ENCODE assay signal across 8 cellular contexts in genomic region chrX:140765043-140765784, GRCh38. TPM values are rescaled to one million over a fixed set of nuclear protein-coding genes. Genes with fewer than 3 reads are reported as not detected.
A peak's percentile ranks its signal among the peaks of the same experiment; 100 is the strongest.
DNase-seq lines count a peak whose midpoint lies in the region; ATAC-seq and TF ChIP-seq lines count a peak whose summit lies in the region.

No MANE protein-coding gene starts in this region.

- TF ChIP-seq CTCF in OCI-LY3 (IDR thresholded peaks at IDR 0.05; ENCODE audit: low read depth, low read length) (no peak), heart left ventricle (IDR thresholded peaks at IDR 0.05) (no peak), retinal pigment epithelial cell (conservative IDR thresholded peaks at IDR 0.05; ENCODE audit: low read depth, low read length) (no peak)

- intact Hi-C loops in heart left ventricle (cut with DNase I): loop anchor here in 1 of 10 donors (10.0 kb wide), 1 partner anchor 510 kb away; no protein-coding TSS in a partner anchor

- 4 to 43% (median 24%) methylated on average over 19 of the region's 19 CpGs for WGBS in heart left ventricle, 4 donors

- TF ChIP-seq POLR2A in heart left ventricle (IDR thresholded peaks at IDR 0.05): no peak

- no peaks in the 10 kb centered on the region for H3K36me3 ChIP-seq in OCI-LY3 (replicated peaks; ENCODE audit: low read depth, low read length)
- no peaks in the 10 kb centered on the region for H3K36me3 ChIP-seq in heart left ventricle

- peak overlapping the region; percentile 61 for H3K4me2 ChIP-seq in OCI-LY3 (ENCODE audit: low read length)

- H3K9me3 ChIP-seq in OCI-LY3 (ENCODE audit: insufficient read depth, low read length): no peaks in the 10 kb centered on the region
- H3K9me3 ChIP-seq in heart left ventricle: no peaks in the 10 kb centered on the region

- H3K9ac ChIP-seq in OCI-LY3 (ENCODE audit: low read length): 0 out of 2 replicates have a peak overlapping the region, but pooled peaks have one; percentile 0

- H2AFZ ChIP-seq in OCI-LY3 (ENCODE audit: low read depth, low read length): peak overlapping the region; percentile 19; the same call in 1 of the 2 replicates

- H3K4me1 ChIP-seq in OCI-LY3 (ENCODE audit: low read length) (0 out of 2 replicates have a peak, but pooled peaks cover 4% of the 10 kb centered on the region), heart left ventricle (no peaks in the 10 kb centered on the region)

- no peaks in the 10 kb centered on the region for H3K79me2 ChIP-seq in OCI-LY3 (ENCODE audit: low read length)

- H3K27ac ChIP-seq in OCI-LY3 (ENCODE audit: low read length) (no peak overlapping the region), heart left ventricle (no peak overlapping the region)

- ATAC-seq in heart left ventricle (peak in 1 of 4 donors; percentile 71), GM19351 (IDR thresholded peaks at IDR 0.05; ENCODE audit: unreplicated experiment) (no peak)

- DNase-seq in EL (peak; percentile 36), heart left ventricle (no peak), retinal pigment epithelial cell (ENCODE audit: low read depth) (no peak), HUDEP-2 (lab: John Stamatoyannopoulos, UW; ENCODE audit: unreplicated experiment in 76 of 76) (no peak), foreskin melanocyte (no peak)
- DNase-seq in NK-92 treated with Interleukin-12 subunit alpha and Interleukin-12 subunit beta, amount 100 ng/mL, for 24 hours (lab: John Stamatoyannopoulos, UW): no peak

- H3K27me3 ChIP-seq in OCI-LY3 (ENCODE audit: low read depth, low read length) (no peaks in the 10 kb centered on the region), heart left ventricle (peaks cover 0 to 40% (median 0%) of the 10 kb centered on the region in 9 donors)

- H4K20me1 ChIP-seq in OCI-LY3 (ENCODE audit: insufficient read depth, low read length): no peaks in the 10 kb centered on the region

- H3K4me3 ChIP-seq in OCI-LY3 (ENCODE audit: low read length) (peak overlapping the region; percentile 56), heart left ventricle (peak overlapping the region in 11 of 12 donors; percentile 7 to 59 (median 45)), retinal pigment epithelial cell (ENCODE audit: low read length) (peak overlapping the region; percentile 59)

RNA-seq across cellular contexts. Expression of gene LINC00632, which starts 55.7 kb away (rescaled TPM):
- 100 to 1,000 TPM in 3 of 9 donors, 10 to 100 TPM in 6; 36.3 to 716 (median 59.1) TPM for total RNA-seq in heart left ventricle
- 10 to 100 TPM in 1 of 2 donors, 1 to 10 TPM in 1; 4.7 to 14.9 TPM for polyA plus RNA-seq in heart left ventricle
